Comparison of ENCODE assay signal across 15 cellular contexts in genomic region chr5:9249231-9249630, GRCh38.
DNase-seq lines count a peak whose midpoint lies in the region; ATAC-seq and TF ChIP-seq lines count a peak whose summit lies in the region.
"Had no signal": no experiment of that assay in that cellular context is flagged by ENCODE, and none has a peak within 500 bp of the region (broad histone marks: within the 10 kb centered on the region; RNA-seq: fewer than 3 reads in every experiment).

No MANE protein-coding gene starts in this region.

- intact Hi-C loops in IMR-90 (cut with micrococcal nuclease), result no loop called here

- ATAC-seq in IMR-90 (ENCODE audit: low read depth), result no peak
- no peak for ATAC-seq in HG03457 (IDR thresholded peaks at IDR 0.05; ENCODE audit: unreplicated experiment)

- TF ChIP-seq POLR2A in IMR-90 (IDR thresholded peaks at IDR 0.05; ENCODE audit: low read depth, low read length), result no peak

- no peak overlapping the region for H3K18ac ChIP-seq in IMR-90 (ENCODE audit: low read depth, low read length)

- no peak overlapping the region for H3K23ac ChIP-seq in IMR-90 (ENCODE audit: low read depth, low read length)

- H3K56ac ChIP-seq in IMR-90 (ENCODE audit: extremely low read depth, insufficient read depth, low read length), result no peak overlapping the region

- no peak overlapping the region for H2AK9ac ChIP-seq in IMR-90 (replicated peaks; ENCODE audit: low read depth, low read length, poor library complexity)

- no peaks in the 10 kb centered on the region for H4K20me1 ChIP-seq in IMR-90 (ENCODE audit: insufficient read depth, low read length)

- no peak overlapping the region for H4K5ac ChIP-seq in IMR-90 (ENCODE audit: low read depth, low read length)

- H2BK15ac ChIP-seq in IMR-90 (ENCODE audit: low read depth, low read length), result no peak overlapping the region

- H3K4me2 ChIP-seq in IMR-90 (ENCODE audit: low read depth, low read length), result no peak overlapping the region

- BruUV-seq in IMR-90 (replicated peaks; lab: Mats Ljungman, UMichigan), result no TSS peak

- dilution Hi-C loops in IMR-90 (cut with HindIII; ENCODE audit: low sequenced_read_pairs, unreplicated experiment), result no loop called here

- in situ Hi-C loops in IMR-90 (cut with MboI; ENCODE audit: low sequenced_read_pairs), result no loop called here

- no peak overlapping the region for H4K91ac ChIP-seq in IMR-90 (ENCODE audit: insufficient read depth, low read depth, low read length)

- TF ChIP-seq CTCF in IMR-90 (conservative IDR thresholded peaks at IDR 0.05; ENCODE audit: low read depth, low read length), result no peak

- no peak overlapping the region for H3K27ac ChIP-seq in IMR-90 (ENCODE audit: insufficient read depth, low read length)

- H3K9me1 ChIP-seq in IMR-90 (ENCODE audit: insufficient read depth, low read length), result no peaks in the 10 kb centered on the region; the same call in 1 of the 2 replicates

- no CpG with 5 or more reads among the region's 3 CpGs for WGBS in IMR-90 (ENCODE audit: extremely low coverage in 2 of 2, insufficient read length in 1 of 2), 2 experiments

- H3K79me1 ChIP-seq in IMR-90 (ENCODE audit: low read depth in 1 of 2, low read length in 2 of 2), result peaks cover 0 to 31% of the 10 kb centered on the region in 2 experiments; a peak in 2 of 4 replicates

- TF ChIP-seq RAD21 in IMR-90 (IDR thresholded peaks at IDR 0.05; ENCODE audit: low read length), result no peak

- no peak overlapping the region for H2BK5ac ChIP-seq in IMR-90 (ENCODE audit: low read depth, low read length, poor library complexity, severe bottlenecking)

- 0 out of 2 replicates have a peak overlapping the region, but pooled peaks have one; percentile 48 for H3K14ac ChIP-seq in IMR-90 (replicated peaks; ENCODE audit: low read depth, low read length)

- CTCF ChIA-PET in IMR-90 (lab: Yijun Ruan, JAX), result no interaction called here
- CTCF ChIA-PET in HEK293T (lab: Yijun Ruan, JAX), result no interaction called here

- H3K9me3 ChIP-seq in IMR-90 (ENCODE audit: control insufficient read depth, insufficient read depth, low read length), result no peaks in the 10 kb centered on the region; the same call in 1 of the 2 replicates
- H3K9me3 ChIP-seq: HAP-1 had no signal

- H4K8ac ChIP-seq in IMR-90 (ENCODE audit: low read depth in 2 of 2, low read length in 2 of 2), result no peak overlapping the region

- POLR2A ChIA-PET in IMR-90 (lab: Charles Lee; ENCODE audit: unreplicated experiment), result no interaction called here
- POLR2A ChIA-PET in HEK293T (lab: Yijun Ruan, JAX), result no interaction called here

- H3K36me3 ChIP-seq in IMR-90 (ENCODE audit: control insufficient read depth, insufficient read depth, low read length), result no peaks in the 10 kb centered on the region
- H3K36me3 ChIP-seq: HAP-1 had no signal

- H3K9ac ChIP-seq in IMR-90 (ENCODE audit: low read depth, low read length), result no peak overlapping the region

- H2BK20ac ChIP-seq in IMR-90 (ENCODE audit: low read depth, low read length), result no peak overlapping the region

- no peak overlapping the region for H2AK5ac ChIP-seq in IMR-90 (ENCODE audit: low read depth, low read length)

- no peak overlapping the region for H3K4ac ChIP-seq in IMR-90 (ENCODE audit: low read depth, low read length)

- H3K27me3 ChIP-seq in IMR-90 (ENCODE audit: control insufficient read depth, insufficient read depth, low read length), result no peaks in the 10 kb centered on the region

- no peak overlapping the region for H2BK120ac ChIP-seq in IMR-90 (ENCODE audit: low read depth, low read length)

- H2AFZ ChIP-seq in IMR-90 (replicated peaks; ENCODE audit: low read length, poor library complexity), result no peak overlapping the region

- peaks cover 3% of the 10 kb centered on the region; the same call in 1 of the 2 replicates for H3K4me1 ChIP-seq in IMR-90 (ENCODE audit: control insufficient read depth, insufficient read depth, low read length)
- H3K4me1 ChIP-seq: HAP-1 had no signal

- H3K4me3 ChIP-seq in IMR-90 (ENCODE audit: insufficient read depth, low read depth, low read length), result no peak overlapping the region
- H3K4me3 ChIP-seq: HAP-1 had no signal

- DNase-seq in ELR (ENCODE audit: low read depth) (peak; percentile 39), IMR-90 (peak; percentile 28), amniotic epithelial cell (ENCODE audit: low read depth) (peak; percentile 82), iris pigment epithelial cell (ENCODE audit: low read depth) (peak; percentile 54), HEK293T (ENCODE audit: extremely low spot score) (no peak)
- DNase-seq: C1 segment of cervical spinal cord; Calu3; CD4-positive, alpha-beta memory T cell; COR-L47; DMS79; EL; GF-D8; GOT3 had no signal

TF ChIP-seq in IMR-90, 13 proteins besides CTCF, POLR2A, EP300 and RAD21:
- TF ChIP-seq CEBPB (IDR thresholded peaks at IDR 0.05; ENCODE audit: low read depth, low read length) (no peak), MAZ (IDR thresholded peaks at IDR 0.05; ENCODE audit: borderline replicate concordance, low read depth, low read length) (no peak), RFX5 (IDR thresholded peaks at IDR 0.05; ENCODE audit: low read depth, low read length) (no peak), BHLHE40 (IDR thresholded peaks at IDR 0.05; ENCODE audit: low read depth, low read length) (no peak), RCOR1 (IDR thresholded peaks at IDR 0.05; ENCODE audit: insufficient replicate concordance, low read length) (no peak), ELK1 (IDR thresholded peaks at IDR 0.05; ENCODE audit: borderline replicate concordance, low read depth, low read length) (no peak), CHD1 (IDR thresholded peaks at IDR 0.05; ENCODE audit: low read depth, low read length) (no peak), FOS (IDR thresholded peaks at IDR 0.05; ENCODE audit: low read depth, low read length) (no peak), NFE2L2 (IDR thresholded peaks at IDR 0.05; ENCODE audit: low read depth, low read length) (no peak), MXI1 (IDR thresholded peaks at IDR 0.05; ENCODE audit: borderline replicate concordance, low read depth, low read length) (no peak), SMC3 (IDR thresholded peaks at IDR 0.05; ENCODE audit: low read depth, low read length) (no peak), USF2 (IDR thresholded peaks at IDR 0.05; ENCODE audit: low read depth, low read length) (no peak), MAFK (IDR thresholded peaks at IDR 0.05; ENCODE audit: low read depth, low read length) (no peak)

TF ChIP-seq in HEK293T, 16 proteins besides CTCF, POLR2A, EP300 and RAD21:
- no peak for TF ChIP-seq FOXA1 (IDR thresholded peaks at IDR 0.05)
- no peak for TF ChIP-seq HDGF (IDR thresholded peaks at IDR 0.05; ENCODE audit: borderline replicate concordance)
- TF ChIP-seq L3MBTL2 (conservative IDR thresholded peaks at IDR 0.05), result no peak
- TF ChIP-seq CTBP1 (IDR thresholded peaks at IDR 0.05; ENCODE audit: borderline replicate concordance), result no peak
- no peak for TF ChIP-seq LEF1 (IDR thresholded peaks at IDR 0.05; ENCODE audit: borderline replicate concordance)
- no peak for TF ChIP-seq PKNOX1 (IDR thresholded peaks at IDR 0.05)
